ENCODE assay signal across 19 cellular contexts in genomic region chr11:76601712-76602111, GRCh38.
A peak's percentile ranks its signal among the peaks of the same experiment; 100 is the strongest.
DNase-seq lines count a peak whose midpoint lies in the region; ATAC-seq, FAIRE-seq and TF ChIP-seq lines count a peak whose summit lies in the region.
"Had no signal": no experiment of that assay in that cellular context is flagged by ENCODE, and none has a peak within 500 bp of the region (broad histone marks: within the 10 kb centered on the region; RNA-seq: fewer than 3 reads in every experiment).

No MANE protein-coding gene starts in this region.

- TF ChIP-seq CTCF in left ventricle myocardium inferior (IDR thresholded peaks at IDR 0.05; ENCODE audit: borderline replicate concordance) (no peak), sigmoid colon (IDR thresholded peaks at IDR 0.05) (no peak)

- H3K4me3 ChIP-seq in left ventricle myocardium inferior (no peak overlapping the region), sigmoid colon (no peak overlapping the region)
- H3K4me3 ChIP-seq: PC-9 had no signal

- no peak for ATAC-seq in Right ventricle myocardium inferior

- WGBS in sigmoid colon, 2 donors = 67 to 94% methylated on average over 3 of the region's 3 CpGs

- H3K27ac ChIP-seq in left ventricle myocardium inferior (replicated peaks) = peak overlapping the region; percentile 83
- H3K27ac ChIP-seq in sigmoid colon = peak overlapping the region; percentile 1 to 57 (median 41)
- H3K27ac ChIP-seq: C4-2B, KMS-11, PC-9 had no signal

- TF ChIP-seq EP300 in sigmoid colon (IDR thresholded peaks at IDR 0.05) = no peak

- H3K36me3 ChIP-seq in left ventricle myocardium inferior (no peaks in the 10 kb centered on the region), sigmoid colon (no peaks in the 10 kb centered on the region)

- peak; percentile 48 for FAIRE-seq in urothelium cell line (lab: Jason Lieb, UNC)
- FAIRE-seq: A204.1, GM12891, GM18507 had no signal

- DNase-seq in cardiac septum (ENCODE audit: low spot score) = peak; percentile 49
- DNase-seq in Right ventricle myocardium inferior (ENCODE audit: missing footprints) = no peak
- no peak for DNase-seq in left ventricle myocardium inferior
- no peak for DNase-seq in sigmoid colon
- DNase-seq in urothelium cell line (ENCODE audit: low spot score) = no peak
- DNase-seq in SHP77 (lab: John Stamatoyannopoulos, UW) = no peak
- no peak for DNase-seq in C1 segment of cervical spinal cord (lab: John Stamatoyannopoulos, UW)
- no peak for DNase-seq in dedifferentiated amniotic fluid mesenchymal stem cell (ENCODE audit: extremely low spot score)
- DNase-seq: DMS 273 treated with DMSO at 0.1 percent for 48 hours, H9, NCI-H1436, NCI-H2029, NCI-H2171, PC-9 had no signal

- H3K27me3 ChIP-seq in left ventricle myocardium inferior (ENCODE audit: low read depth) (no peaks in the 10 kb centered on the region), sigmoid colon (no peaks in the 10 kb centered on the region)

- H3K9me3 ChIP-seq in left ventricle myocardium inferior (replicated peaks) = no peaks in the 10 kb centered on the region
- no peaks in the 10 kb centered on the region for H3K9me3 ChIP-seq in sigmoid colon

- TF ChIP-seq POLR2A in sigmoid colon (IDR thresholded peaks at IDR 0.05) = no peak

- H3K4me1 ChIP-seq in left ventricle myocardium inferior (peaks cover 68% of the 10 kb centered on the region), sigmoid colon (peaks cover 0 to 52% (median 45%) of the 10 kb centered on the region in 4 donors)

- intact Hi-C loops in cardiac septum (cut with DNase I) (no loop called here), Right ventricle myocardium inferior (cut with DNase I) (loop anchor here (5.0 kb wide), 1 partner anchor 71 kb away; the partner anchor contains the start of gene LRRC32), left ventricle myocardium inferior (cut with micrococcal nuclease) (no loop called here), sigmoid colon (cut with DNase I) (no loop called here)
